ENCODE assay signal across 10 cellular contexts in genomic region chr2:86704482-86704971, GRCh38. TPM values are rescaled to one million over a fixed set of nuclear protein-coding genes. Genes with fewer than 3 reads are reported as not detected.
A peak's percentile ranks its signal among the peaks of the same experiment; 100 is the strongest.
DNase-seq lines count a peak whose midpoint lies in the region; ATAC-seq and TF ChIP-seq lines count a peak whose summit lies in the region.
"Had no signal": no experiment of that assay in that cellular context is flagged by ENCODE, and none has a peak within 500 bp of the region (broad histone marks: within the 10 kb centered on the region; RNA-seq: fewer than 3 reads in every experiment).

No MANE protein-coding gene starts in this region.

- 23 to 40% methylated on average over 4 of the region's 4 CpGs for WGBS in esophagus squamous epithelium, 2 donors

- H3K9me3 ChIP-seq in esophagus squamous epithelium: no peaks in the 10 kb centered on the region

- ATAC-seq in SK-N-SH treated with all-trans-retinoic acid at 6 μM for 48 hours: peak; percentile 89
- peak; percentile 80 for ATAC-seq in Right ventricle myocardium inferior
- ATAC-seq in HG03159 (IDR thresholded peaks at IDR 0.05; ENCODE audit: unreplicated experiment): no peak

- no peaks in the 10 kb centered on the region for H3K36me3 ChIP-seq in esophagus squamous epithelium

- peak; percentile 33 for DNase-seq in GM04503 (ENCODE audit: low read depth)
- peak; percentile 64 for DNase-seq in Right ventricle myocardium inferior (ENCODE audit: missing footprints)
- peak; percentile 96 for DNase-seq in retinal pigment epithelial cell (ENCODE audit: low read depth)
- DNase-seq in esophagus squamous epithelium (lab: John Stamatoyannopoulos, UW): no peak
- DNase-seq in midbrain (lab: John Stamatoyannopoulos, UW): no peak
- DNase-seq in SKM-1 treated with dmso at 0.1 percent for 144 hours (lab: John Stamatoyannopoulos, UW; ENCODE audit: unreplicated experiment): no peak
- DNase-seq: stimulated activated naive CD4-positive, alpha-beta T cell treated with Interleukin-2 at 50 U/mL for 16 hours had no signal

- TF ChIP-seq CTCF in retinal pigment epithelial cell (conservative IDR thresholded peaks at IDR 0.05; ENCODE audit: low read depth, low read length) (no peak), esophagus squamous epithelium (IDR thresholded peaks at IDR 0.05) (no peak)

- peak overlapping the region in 1 of 4 donors; percentile 43 for H3K27ac ChIP-seq in esophagus squamous epithelium

- no peaks in the 10 kb centered on the region for H3K27me3 ChIP-seq in esophagus squamous epithelium

- intact Hi-C loops in Right ventricle myocardium inferior (cut with DNase I) (no loop called here), esophagus squamous epithelium (cut with DNase I) (no loop called here)

- no peak overlapping the region for H3K4me3 ChIP-seq in retinal pigment epithelial cell (ENCODE audit: low read length)
- no peak overlapping the region for H3K4me3 ChIP-seq in esophagus squamous epithelium
- H3K4me3 ChIP-seq: lung had no signal

- peaks cover 0 to 20% (median 11%) of the 10 kb centered on the region in 3 donors for H3K4me1 ChIP-seq in esophagus squamous epithelium

- no peak for TF ChIP-seq POLR2A in esophagus squamous epithelium (IDR thresholded peaks at IDR 0.05)

TF ChIP-seq in SK-N-SH treated with all-trans-retinoic acid at 6 μM for 48 hours, 23 proteins besides CTCF, POLR2A, EP300 and RAD21:
- TF ChIP-seq OSR1 (CRISPR knock-in tag; IDR thresholded peaks at IDR 0.05): no peak
- no peak for TF ChIP-seq ZC3H10 (CRISPR knock-in tag; IDR thresholded peaks at IDR 0.05)
- TF ChIP-seq PATZ1 (CRISPR knock-in tag; IDR thresholded peaks at IDR 0.05; ENCODE audit: borderline replicate concordance): peak; percentile 69; the same call in 1 of the 2 replicates

RNA-seq across cellular contexts. Expression of gene RMND5A, which starts 15.6 kb away (rescaled TPM):
- total RNA-seq in Right ventricle myocardium inferior (91.6 TPM), esophagus squamous epithelium (10 to 100 TPM; 36.0 to 65.4 (median 48.7) TPM)

Comparison
In these comparisons a context has a peak if more than half of its experiments do, and no peak if none do; other contexts are left out.
1. DNase-seq: peak in GM04503 (single experiment), Right ventricle myocardium inferior (single experiment) and retinal pigment epithelial cell (single experiment); none in esophagus squamous epithelium (single experiment), midbrain (single experiment) and SKM-1 treated with dmso at 0.1 percent for 144 hours (single experiment).